Comparison of ENCODE assay signal across 18 cellular contexts in genomic region chr1:64549464-64550239, GRCh38.
A peak's percentile ranks its signal among the peaks of the same experiment; 100 is the strongest.
DNase-seq lines count a peak whose midpoint lies in the region; ATAC-seq and TF ChIP-seq lines count a peak whose summit lies in the region.
"Had no signal": no experiment of that assay in that cellular context is flagged by ENCODE, and none has a peak within 500 bp of the region (broad histone marks: within the 10 kb centered on the region; RNA-seq: fewer than 3 reads in every experiment).

No MANE protein-coding gene starts in this region.

- H3K9me3 Mint-ChIP-seq in activated T-cell treated with anti-CD3 and anti-CD28 coated beads, Interleukin-2, amount 50 U/mL, for 72 hours = no peaks in the 10 kb centered on the region
- no peaks in the 10 kb centered on the region for H3K9me3 Mint-ChIP-seq in nephron progenitor cell
- H3K9me3 Mint-ChIP-seq: activated naive CD8-positive, alpha-beta T cell treated with anti-CD3 and anti-CD28 coated beads, Interleukin-2, amount 10 ng/mL, durations not matched to agents 7 days and 5 days; neural crest cell had no signal

- in situ Hi-C loops in IMR-90 (cut with MboI; ENCODE audit: low sequenced_read_pairs) = no loop called here

- no peak overlapping the region for H2BK15ac ChIP-seq in IMR-90 (ENCODE audit: low read depth, low read length)

- ATAC-seq in activated T-cell treated with anti-CD3 and anti-CD28 coated beads, Interleukin-2, amount 50 U/mL, for 72 hours (replicated peaks in 1 of 2) = no peak
- ATAC-seq in IMR-90 (ENCODE audit: low read depth) = no peak
- peak; percentile 72 for ATAC-seq in SK-N-SH treated with all-trans-retinoic acid at 6 μM for 48 hours

- H3K4me1 Mint-ChIP-seq in activated T-cell treated with anti-CD3 and anti-CD28 coated beads, Interleukin-2, amount 50 U/mL, for 72 hours (ENCODE audit: low read depth) = peaks cover 52% of the 10 kb centered on the region
- peaks cover 59% of the 10 kb centered on the region for H3K4me1 Mint-ChIP-seq in nephron progenitor cell

- dilution Hi-C loops in IMR-90 (cut with HindIII; ENCODE audit: low sequenced_read_pairs, unreplicated experiment) = no loop called here

- CTCF ChIA-PET in IMR-90 (lab: Yijun Ruan, JAX) = interaction anchor here (0.6 kb wide), 1 partner anchor 84 kb away, joined by 3 read pairs; no protein-coding TSS in a partner anchor

- H3K23ac ChIP-seq in IMR-90 (ENCODE audit: low read depth, low read length) = no peak overlapping the region; the same call in 1 of the 2 replicates

- no peak for TF ChIP-seq RAD21 in IMR-90 (IDR thresholded peaks at IDR 0.05; ENCODE audit: low read length)

- H3K9ac ChIP-seq in IMR-90 (ENCODE audit: low read depth, low read length) = no peak overlapping the region

- no peak overlapping the region for H4K91ac ChIP-seq in IMR-90 (ENCODE audit: insufficient read depth, low read depth, low read length)

- H3K4me3 ChIP-seq in IMR-90 (ENCODE audit: insufficient read depth, low read depth, low read length) = no peak overlapping the region
- H3K4me3 ChIP-seq: colonic mucosa, HAP-1, smooth muscle cell, suprapubic skin had no signal

- H2BK5ac ChIP-seq in IMR-90 (ENCODE audit: low read depth, low read length, poor library complexity, severe bottlenecking) = no peak overlapping the region

- H2BK20ac ChIP-seq in IMR-90 (ENCODE audit: low read depth, low read length) = no peak overlapping the region

- H3K27me3 ChIP-seq in IMR-90 (ENCODE audit: control insufficient read depth, insufficient read depth, low read length) = no peaks in the 10 kb centered on the region
- H3K27me3 ChIP-seq: colonic mucosa, suprapubic skin had no signal

- POLR2A ChIA-PET in IMR-90 (lab: Charles Lee; ENCODE audit: unreplicated experiment) = interaction anchor here (1.0 kb wide), 1 partner anchor 9 kb away, joined by 3 read pairs; no protein-coding TSS in a partner anchor

- peak overlapping the region; percentile 55 for H2AFZ ChIP-seq in IMR-90 (replicated peaks; ENCODE audit: low read length, poor library complexity)

- H3K27ac Mint-ChIP-seq in activated T-cell treated with anti-CD3 and anti-CD28 coated beads, Interleukin-2, amount 50 U/mL, for 72 hours = no peak overlapping the region
- peak overlapping the region; percentile 77 for H3K27ac Mint-ChIP-seq in nephron progenitor cell
- H3K27ac Mint-ChIP-seq: activated naive CD8-positive, alpha-beta T cell treated with anti-CD3 and anti-CD28 coated beads, Interleukin-2, amount 10 ng/mL, durations not matched to agents 7 days and 5 days had no signal

- H3K4me1 ChIP-seq in IMR-90 (ENCODE audit: control insufficient read depth, insufficient read depth, low read length) = no peaks in the 10 kb centered on the region
- H3K4me1 ChIP-seq: colonic mucosa had no signal

- no peak for DNase-seq in activated T-cell treated with anti-CD3 and anti-CD28 coated beads, Interleukin-2, amount 50 U/mL, for 72 hours
- no peak for DNase-seq in activated T-cell treated with anti-CD3 and anti-CD28 coated beads, Interleukin-2, amount 50 U/mL, for 48 hours
- no peak for DNase-seq in IMR-90
- DNase-seq in nephron progenitor cell = no peak
- DNase-seq in NK-92 treated with Interleukin-12 subunit alpha and Interleukin-12 subunit beta, amount 100 ng/mL, for 24 hours (lab: John Stamatoyannopoulos, UW) = no peak
- DNase-seq in GM03348 (ENCODE audit: low spot score) = no peak
- DNase-seq in ecto neural progenitor cell (ENCODE audit: low spot score) = no peak
- DNase-seq: activated naive CD8-positive, alpha-beta T cell treated with anti-CD3 and anti-CD28 coated beads, Interleukin-2, amount 10 ng/mL, durations not matched to agents 7 days and 5 days; colonic mucosa; hippocampal formation; NCI-H524 treated with DMSO at 0.1 percent for 48 hours; stimulated activated CD4-positive, alpha-beta T cell treated with anti-CD3 and anti-CD28 coated beads, Interleukin-4, amount 100 ng/mL, for 4 hours had no signal

- H3K56ac ChIP-seq in IMR-90 (ENCODE audit: extremely low read depth, insufficient read depth, low read length) = peak overlapping the region; percentile 2; the same call in 1 of the 2 replicates

- no peak overlapping the region for H3K14ac ChIP-seq in IMR-90 (replicated peaks; ENCODE audit: low read depth, low read length)

- H3K4me2 ChIP-seq in IMR-90 (ENCODE audit: low read depth, low read length) = no peak overlapping the region
- H3K4me2 ChIP-seq: smooth muscle cell had no signal

- 0 out of 2 replicates have a peak, but pooled peaks cover 3% of the 10 kb centered on the region for H3K9me1 ChIP-seq in IMR-90 (ENCODE audit: insufficient read depth, low read length)

- no peaks in the 10 kb centered on the region for H3K36me3 Mint-ChIP-seq in activated T-cell treated with anti-CD3 and anti-CD28 coated beads, Interleukin-2, amount 50 U/mL, for 72 hours (ENCODE audit: insufficient read depth in 2 of 2)
- peaks cover 32% of the 10 kb centered on the region for H3K36me3 Mint-ChIP-seq in nephron progenitor cell (ENCODE audit: low read depth)
- H3K36me3 Mint-ChIP-seq: activated naive CD8-positive, alpha-beta T cell treated with anti-CD3 and anti-CD28 coated beads, Interleukin-2, amount 10 ng/mL, durations not matched to agents 7 days and 5 days had no signal

- no peak for TF ChIP-seq POLR2A in IMR-90 (IDR thresholded peaks at IDR 0.05; ENCODE audit: low read depth, low read length)

- intact Hi-C loops in IMR-90 (cut with micrococcal nuclease) = no loop called here

- no peaks in the 10 kb centered on the region for H3K27me3 Mint-ChIP-seq in activated T-cell treated with anti-CD3 and anti-CD28 coated beads, Interleukin-2, amount 50 U/mL, for 72 hours (ENCODE audit: low read depth)
- no peaks in the 10 kb centered on the region for H3K27me3 Mint-ChIP-seq in nephron progenitor cell (ENCODE audit: low read depth, poor library complexity)
- H3K27me3 Mint-ChIP-seq: brain had no signal

- no peak overlapping the region for H2BK120ac ChIP-seq in IMR-90 (ENCODE audit: low read depth, low read length)

- H4K8ac ChIP-seq in IMR-90 (ENCODE audit: low read depth in 2 of 2, low read length in 2 of 2) = no peak overlapping the region

- WGBS in IMR-90 (ENCODE audit: extremely low coverage in 2 of 2, insufficient read length in 1 of 2), 2 experiments = no CpG with 5 or more reads among the region's 6 CpGs

- no peak overlapping the region for H2AK9ac ChIP-seq in IMR-90 (replicated peaks; ENCODE audit: low read depth, low read length, poor library complexity)

- BruUV-seq in IMR-90 (replicated peaks; lab: Mats Ljungman, UMichigan) = no TSS peak

- H3K27ac ChIP-seq in IMR-90 (ENCODE audit: insufficient read depth, low read length) = no peak overlapping the region
- H3K27ac ChIP-seq: colonic mucosa, suprapubic skin had no signal

- H4K5ac ChIP-seq in IMR-90 (ENCODE audit: low read depth, low read length) = no peak overlapping the region

- no peaks in the 10 kb centered on the region for H3K79me1 ChIP-seq in IMR-90 (ENCODE audit: low read depth in 1 of 2, low read length in 2 of 2)

- peak overlapping the region; percentile 22 to 27 for H3K4me3 Mint-ChIP-seq in activated T-cell treated with anti-CD3 and anti-CD28 coated beads, Interleukin-2, amount 50 U/mL, for 72 hours
- H3K4me3 Mint-ChIP-seq in nephron progenitor cell = no peak overlapping the region
- H3K4me3 Mint-ChIP-seq: brain, neural crest cell had no signal

- no peak for TF ChIP-seq CTCF in IMR-90 (conservative IDR thresholded peaks at IDR 0.05; ENCODE audit: low read depth, low read length)
- no peak for TF ChIP-seq CTCF in nephron progenitor cell (IDR thresholded peaks at IDR 0.05)

- no peak overlapping the region for H3K18ac ChIP-seq in IMR-90 (ENCODE audit: low read depth, low read length)

- H4K20me1 ChIP-seq in IMR-90 (ENCODE audit: insufficient read depth, low read length) = no peaks in the 10 kb centered on the region

- H3K9me3 ChIP-seq in IMR-90 (ENCODE audit: control insufficient read depth, insufficient read depth, low read length) = no peaks in the 10 kb centered on the region
- H3K9me3 ChIP-seq: colonic mucosa, HAP-1, suprapubic skin had no signal

- no peaks in the 10 kb centered on the region for H3K36me3 ChIP-seq in IMR-90 (ENCODE audit: control insufficient read depth, insufficient read depth, low read length)
- H3K36me3 ChIP-seq: colonic mucosa, HAP-1, suprapubic skin had no signal

- H3K4ac ChIP-seq in IMR-90 (ENCODE audit: low read depth, low read length) = no peak overlapping the region

- H2AK5ac ChIP-seq in IMR-90 (ENCODE audit: low read depth, low read length) = no peak overlapping the region

TF ChIP-seq in IMR-90, 13 proteins besides CTCF, POLR2A, EP300 and RAD21 (continues in another document):
- TF ChIP-seq FOS (IDR thresholded peaks at IDR 0.05; ENCODE audit: low read depth, low read length) (no peak), ELK1 (IDR thresholded peaks at IDR 0.05; ENCODE audit: borderline replicate concordance, low read depth, low read length) (no peak), SMC3 (IDR thresholded peaks at IDR 0.05; ENCODE audit: low read depth, low read length) (no peak), RCOR1 (IDR thresholded peaks at IDR 0.05; ENCODE audit: insufficient replicate concordance, low read length) (no peak), RFX5 (IDR thresholded peaks at IDR 0.05; ENCODE audit: low read depth, low read length) (no peak)

TF ChIP-seq in SK-N-SH treated with all-trans-retinoic acid at 6 μM for 48 hours, 23 proteins besides CTCF, POLR2A, EP300 and RAD21 (continues in another document):
- TF ChIP-seq TSHZ2 (CRISPR knock-in tag; IDR thresholded peaks at IDR 0.05) = no peak
